Comparison of ENCODE assay signal across 28 cellular contexts in genomic region chr16:58556678-58557077, GRCh38. TPM values are rescaled to one million over a fixed set of nuclear protein-coding genes. Genes with fewer than 3 reads are reported as not detected.
A peak's percentile ranks its signal among the peaks of the same experiment; 100 is the strongest.
DNase-seq lines count a peak whose midpoint lies in the region; ATAC-seq and TF ChIP-seq lines count a peak whose summit lies in the region.
"Had no signal": no experiment of that assay in that cellular context is flagged by ENCODE, and none has a peak within 500 bp of the region (broad histone marks: within the 10 kb centered on the region; RNA-seq: fewer than 3 reads in every experiment).

No MANE protein-coding gene starts in this region.

- CTCF ChIA-PET in CD8-positive, alpha-beta T cell (lab: Charles Lee), result interaction anchor here (1.1 kb wide), 1 partner anchor 20 kb away, joined by 3 read pairs; no protein-coding TSS in a partner anchor

- H3K4me3 Mint-ChIP-seq in CD8-positive, alpha-beta T cell, result no peak overlapping the region
- H3K4me3 Mint-ChIP-seq: activated CD4-positive, alpha-beta T cell treated with anti-CD3 and anti-CD28 coated beads, Interleukin-2, amount 10 ng/mL, durations not matched to agents 7 days and 5 days; activated naive CD4-positive, alpha-beta T cell treated with anti-CD3 and anti-CD28 coated beads, Interleukin-2, amount 10 ng/mL, durations not matched to agents 7 days and 5 days had no signal

- no peak for TF ChIP-seq POLR2A in sigmoid colon (IDR thresholded peaks at IDR 0.05)

- 80 to 89% methylated on average over 2 of the region's 2 CpGs for WGBS in sigmoid colon, 2 donors

- TF ChIP-seq EP300 in sigmoid colon (IDR thresholded peaks at IDR 0.05), result no peak

- peak overlapping the region; percentile 67 for H3K27ac Mint-ChIP-seq in CD8-positive, alpha-beta T cell
- H3K27ac Mint-ChIP-seq: activated CD4-positive, alpha-beta T cell treated with anti-CD3 and anti-CD28 coated beads, Interleukin-2, amount 10 ng/mL, durations not matched to agents 7 days and 5 days; activated naive CD4-positive, alpha-beta T cell treated with anti-CD3 and anti-CD28 coated beads, Interleukin-2, amount 10 ng/mL, durations not matched to agents 7 days and 5 days had no signal

- no peaks in the 10 kb centered on the region for H3K27me3 ChIP-seq in CD8-positive, alpha-beta T cell (ENCODE audit: insufficient read depth, low read length)
- H3K27me3 ChIP-seq in sigmoid colon, result no peaks in the 10 kb centered on the region
- H3K27me3 ChIP-seq: heart right ventricle, thyroid gland had no signal

- no peak for ATAC-seq in CD8-positive, alpha-beta T cell
- ATAC-seq in SK-N-SH treated with all-trans-retinoic acid at 6 μM for 48 hours, result peak; percentile 83
- ATAC-seq: PC-3 had no signal

- peaks cover 86% of the 10 kb centered on the region for H3K36me3 Mint-ChIP-seq in CD8-positive, alpha-beta T cell

- H3K36me3 ChIP-seq in CD8-positive, alpha-beta T cell (ENCODE audit: insufficient read depth, low read length), result peaks cover 56% of the 10 kb centered on the region
- H3K36me3 ChIP-seq in sigmoid colon, result peaks cover 5 to 93% (median 40%) of the 10 kb centered on the region in 4 donors

- intact Hi-C loops in CD8-positive, alpha-beta T cell (cut with DNase I, micrococcal nuclease), result no loop called here
- intact Hi-C loops in sigmoid colon (cut with DNase I), result no loop called here

- DNase-seq in CD8-positive, alpha-beta T cell, result no peak
- DNase-seq in EL (peak; percentile 13), iris pigment epithelial cell (ENCODE audit: low read depth) (peak; percentile 59), pons (ENCODE audit: low spot score) (no peak), sigmoid colon (no peak)
- DNase-seq in activated CD4-positive, alpha-beta T cell treated with anti-CD3 and anti-CD28 coated beads, Interleukin-2, amount 50 U/mL, for 4 hours, result no peak
- DNase-seq in activated effector memory CD4-positive, alpha-beta T cell treated with anti-CD3 and anti-CD28 coated beads, Interleukin-2, amount 50 U/mL, for 16 hours, result no peak
- DNase-seq: activated CD4-positive, alpha-beta T cell treated with anti-CD3 and anti-CD28 coated beads, Interleukin-2, amount 10 ng/mL, durations not matched to agents 7 days and 5 days; activated naive CD4-positive, alpha-beta T cell treated with anti-CD3 and anti-CD28 coated beads, Interleukin-2, amount 10 ng/mL, durations not matched to agents 7 days and 5 days; aorta; effector CD4-positive, alpha-beta T cell; heart right ventricle; Kasumi-1; mammary epithelial cell; NCI-H1092; NCI-H1694 treated with DMSO at 0.1 percent for 48 hours; NCI-H2171; NCI-H510A treated with DMSO at 0.1 percent for 48 hours; NK-92 treated with Interleukin-12 subunit alpha and Interleukin-12 subunit beta, amount 100 ng/mL, for 24 hours; PC-3; SHP77; stimulated activated CD4-positive, alpha-beta T cell treated with anti-CD3 and anti-CD28 coated beads, Interleukin-15, amount 100 ng/mL, for 24 hours; stimulated activated naive CD4-positive, alpha-beta T cell treated with Interleukin-2 at 50 U/mL for 16 hours; SW 1271; T-helper 9 cell; thyroid gland; WERI-Rb-1 had no signal

- TF ChIP-seq CTCF in CD8-positive, alpha-beta T cell (IDR thresholded peaks at IDR 0.05), result no peak
- no peak for TF ChIP-seq CTCF in sigmoid colon (IDR thresholded peaks at IDR 0.05)

- peaks cover 2% of the 10 kb centered on the region for H3K4me1 Mint-ChIP-seq in CD8-positive, alpha-beta T cell (ENCODE audit: low read depth)
- H3K4me1 Mint-ChIP-seq: activated CD4-positive, alpha-beta T cell treated with anti-CD3 and anti-CD28 coated beads, Interleukin-2, amount 10 ng/mL, durations not matched to agents 7 days and 5 days; activated naive CD4-positive, alpha-beta T cell treated with anti-CD3 and anti-CD28 coated beads, Interleukin-2, amount 10 ng/mL, durations not matched to agents 7 days and 5 days had no signal

- H3K27ac ChIP-seq in CD8-positive, alpha-beta T cell (ENCODE audit: low read depth, low read length), result no peak overlapping the region
- no peak overlapping the region for H3K27ac ChIP-seq in sigmoid colon
- H3K27ac ChIP-seq: heart right ventricle, thyroid gland, WERI-Rb-1 had no signal

- POLR2A ChIA-PET in CD8-positive, alpha-beta T cell (lab: Charles Lee), result no interaction called here

- H3K9me3 ChIP-seq in CD8-positive, alpha-beta T cell (ENCODE audit: low read length), result no peaks in the 10 kb centered on the region
- no peaks in the 10 kb centered on the region for H3K9me3 ChIP-seq in sigmoid colon
- H3K9me3 ChIP-seq: heart right ventricle, thyroid gland had no signal

- H3K4me3 ChIP-seq in CD8-positive, alpha-beta T cell (ENCODE audit: low read depth, low read length), result no peak overlapping the region
- no peak overlapping the region for H3K4me3 ChIP-seq in sigmoid colon
- H3K4me3 ChIP-seq: heart right ventricle, thyroid gland had no signal

- H3K27me3 Mint-ChIP-seq in CD8-positive, alpha-beta T cell (ENCODE audit: low read depth), result no peaks in the 10 kb centered on the region
- H3K27me3 Mint-ChIP-seq: activated CD4-positive, alpha-beta T cell treated with anti-CD3 and anti-CD28 coated beads, Interleukin-2, amount 10 ng/mL, durations not matched to agents 7 days and 5 days; activated naive CD4-positive, alpha-beta T cell treated with anti-CD3 and anti-CD28 coated beads, Interleukin-2, amount 10 ng/mL, durations not matched to agents 7 days and 5 days had no signal

- no peaks in the 10 kb centered on the region for H3K4me1 ChIP-seq in CD8-positive, alpha-beta T cell (ENCODE audit: insufficient read depth, low read length)
- peaks cover 0 to 6% (median under 1%) of the 10 kb centered on the region in 4 donors for H3K4me1 ChIP-seq in sigmoid colon
- H3K4me1 ChIP-seq: thyroid gland had no signal

- no peaks in the 10 kb centered on the region for H3K9me3 Mint-ChIP-seq in CD8-positive, alpha-beta T cell
- H3K9me3 Mint-ChIP-seq: activated CD4-positive, alpha-beta T cell treated with anti-CD3 and anti-CD28 coated beads, Interleukin-2, amount 10 ng/mL, durations not matched to agents 7 days and 5 days; activated naive CD4-positive, alpha-beta T cell treated with anti-CD3 and anti-CD28 coated beads, Interleukin-2, amount 10 ng/mL, durations not matched to agents 7 days and 5 days had no signal

TF ChIP-seq in SK-N-SH treated with all-trans-retinoic acid at 6 μM for 48 hours, 23 proteins besides CTCF, POLR2A, EP300 and RAD21 (continues in another document):
- TF ChIP-seq ZNF8 (CRISPR knock-in tag; IDR thresholded peaks at IDR 0.05) (no peak), ZNF565 (CRISPR knock-in tag; conservative IDR thresholded peaks at IDR 0.05; ENCODE audit: low read depth) (no peak), CREB5 (CRISPR knock-in tag; IDR thresholded peaks at IDR 0.05; ENCODE audit: low read depth) (no peak), TCF4 (CRISPR knock-in tag; IDR thresholded peaks at IDR 0.05; ENCODE audit: borderline replicate concordance) (no peak), TOX (CRISPR knock-in tag; IDR thresholded peaks at IDR 0.05; ENCODE audit: borderline replicate concordance) (no peak), TSHZ2 (CRISPR knock-in tag; IDR thresholded peaks at IDR 0.05) (no peak), GLIS3 (CRISPR knock-in tag; IDR thresholded peaks at IDR 0.05) (no peak), OSR1 (CRISPR knock-in tag; IDR thresholded peaks at IDR 0.05) (no peak), PPARA (CRISPR knock-in tag; IDR thresholded peaks at IDR 0.05; ENCODE audit: borderline replicate concordance) (no peak), BACH2 (CRISPR knock-in tag; IDR thresholded peaks at IDR 0.05; ENCODE audit: borderline replicate concordance) (no peak), ZC3H10 (CRISPR knock-in tag; IDR thresholded peaks at IDR 0.05) (no peak), ESRRG (CRISPR knock-in tag; IDR thresholded peaks at IDR 0.05) (no peak), ISL1 (CRISPR knock-in tag; IDR thresholded peaks at IDR 0.05) (no peak), ZFP3 (CRISPR knock-in tag; IDR thresholded peaks at IDR 0.05) (no peak)

RNA-seq across cellular contexts. Expression of gene SETD6, which starts 41.4 kb away (rescaled TPM):
- 10 to 100 TPM; 17.3 to 17.4 TPM for total RNA-seq in CD8-positive, alpha-beta T cell
- 10 to 100 TPM; 15.5 to 23.5 (median 19.9) TPM for total RNA-seq in sigmoid colon
- polyA plus RNA-seq in sigmoid colon, result 10 to 100 TPM in 1 of 3 donors, 1 to 10 TPM in 2; 3.6 to 11.6 (median 4.6) TPM

RNA-seq across cellular contexts. Expression of gene NDRG4, which starts 56.7 kb away (rescaled TPM):
- not detected for total RNA-seq in CD8-positive, alpha-beta T cell
- total RNA-seq in sigmoid colon, result 10 to 100 TPM in 3 of 4 donors, 1 to 10 TPM in 1; 6.4 to 21.0 (median 16.8) TPM
- 10 to 100 TPM in 1 of 3 donors, 1 to 10 TPM in 2; 3.6 to 17.3 (median 9.4) TPM for polyA plus RNA-seq in sigmoid colon

Comparison
In these comparisons a context has a peak if more than half of its experiments do, and no peak if none do; other contexts are left out.
1. DNase-seq: peak in EL (single experiment) and iris pigment epithelial cell (single experiment); none in CD8-positive, alpha-beta T cell (0 of 7), pons (single experiment), activated CD4-positive, alpha-beta T cell treated with anti-CD3 and anti-CD28 coated beads, Interleukin-2, amount 50 U/mL, for 4 hours (0 of 2), activated effector memory CD4-positive, alpha-beta T cell treated with anti-CD3 and anti-CD28 coated beads, Interleukin-2, amount 50 U/mL, for 16 hours (single experiment) and sigmoid colon (single experiment).
2. RNA of gene NDRG4, which starts 56.7 kb away (total RNA-seq): 6.4 to 21.0 TPM in sigmoid colon; not detected in CD8-positive, alpha-beta T cell; every median in the first group is over 4 times any median in the second.